ENCODE assay signal across 8 cellular contexts in genomic region chr10:1368772-1369171, GRCh38.
DNase-seq lines count a peak whose midpoint lies in the region; ATAC-seq and TF ChIP-seq lines count a peak whose summit lies in the region.

No MANE protein-coding gene starts in this region.

- no peaks in the 10 kb centered on the region for H3K4me1 ChIP-seq in right cardiac atrium (ENCODE audit: control insufficient read depth, insufficient read depth, low read length)

- H3K27ac ChIP-seq in right cardiac atrium (ENCODE audit: low read length): no peak overlapping the region

- WGBS in right cardiac atrium: 20% methylated on average over 15 of the region's 15 CpGs

- peaks cover 2% of the 10 kb centered on the region for H3K4me1 Mint-ChIP-seq in activated CD8-positive, alpha-beta T cell treated with anti-CD3 and anti-CD28 coated beads for 36 hours (ENCODE audit: low read depth)

- peak; percentile 68 for DNase-seq in Daoy (ENCODE audit: low read depth)
- peak; percentile 68 for DNase-seq in activated CD8-positive, alpha-beta T cell treated with anti-CD3 and anti-CD28 coated beads for 36 hours
- DNase-seq in right cardiac atrium: peak in 1 of 3 donors; percentile 58
- peak; percentile 41 for DNase-seq in stimulated activated CD4-positive, alpha-beta T cell treated with anti-CD3 and anti-CD28 coated beads, Interleukin-4, amount 100 ng/mL, for 24 hours
- no peak for DNase-seq in SKM-1 (lab: John Stamatoyannopoulos, UW; ENCODE audit: unreplicated experiment)

- H3K27me3 ChIP-seq in right cardiac atrium (ENCODE audit: control insufficient read depth, insufficient read depth): no peaks in the 10 kb centered on the region

- no peak overlapping the region for H3K4me3 Mint-ChIP-seq in activated CD8-positive, alpha-beta T cell treated with anti-CD3 and anti-CD28 coated beads for 36 hours

- no peak overlapping the region for H3K27ac Mint-ChIP-seq in activated CD8-positive, alpha-beta T cell treated with anti-CD3 and anti-CD28 coated beads for 36 hours

- peaks cover 28% of the 10 kb centered on the region for H3K27me3 Mint-ChIP-seq in activated CD8-positive, alpha-beta T cell treated with anti-CD3 and anti-CD28 coated beads for 36 hours

- H3K9me3 ChIP-seq in right cardiac atrium (ENCODE audit: control insufficient read depth, low read length): no peaks in the 10 kb centered on the region

- ATAC-seq in HG02885 (IDR thresholded peaks at IDR 0.05; ENCODE audit: poor library complexity, unreplicated experiment) (peak; percentile 97), right cardiac atrium (peak; percentile 64 to 69), GM21526 (IDR thresholded peaks at IDR 0.05; ENCODE audit: low FRiP score, unreplicated experiment) (no peak), GM18873 (IDR thresholded peaks at IDR 0.05; ENCODE audit: low FRiP score, unreplicated experiment) (no peak)
- ATAC-seq in activated CD8-positive, alpha-beta T cell treated with anti-CD3 and anti-CD28 coated beads for 36 hours: peak; percentile 98

- CTCF ChIA-PET in activated CD8-positive, alpha-beta T cell treated with anti-CD3 and anti-CD28 coated beads for 36 hours (lab: Charles Lee): interaction anchor here (0.7 to 3.3 kb wide), 21 partner anchors 9 to 412 kb away, joined by 3 to 15 read pairs (median 3); no protein-coding TSS in a partner anchor

- intact Hi-C loops in activated CD8-positive, alpha-beta T cell treated with anti-CD3 and anti-CD28 coated beads for 36 hours (cut with micrococcal nuclease): loop anchor here (10.0 kb wide), 1 partner anchor 264 kb away; no protein-coding TSS in a partner anchor
- intact Hi-C loops in right cardiac atrium (cut with DNase I): no loop called here

- H3K9me3 Mint-ChIP-seq in activated CD8-positive, alpha-beta T cell treated with anti-CD3 and anti-CD28 coated beads for 36 hours: peaks cover 1% of the 10 kb centered on the region

- no peak overlapping the region for H3K4me3 ChIP-seq in right cardiac atrium (ENCODE audit: low read length)

- TF ChIP-seq CTCF in activated CD8-positive, alpha-beta T cell treated with anti-CD3 and anti-CD28 coated beads for 36 hours (IDR thresholded peaks at IDR 0.05): peak; percentile 60

- no peaks in the 10 kb centered on the region for H3K36me3 Mint-ChIP-seq in activated CD8-positive, alpha-beta T cell treated with anti-CD3 and anti-CD28 coated beads for 36 hours (ENCODE audit: low read depth)

- POLR2A ChIA-PET in activated CD8-positive, alpha-beta T cell treated with anti-CD3 and anti-CD28 coated beads for 36 hours (lab: Charles Lee): no interaction called here

Comparison
In these comparisons a context has a peak if more than half of its experiments do, and no peak if none do; other contexts are left out.
1. ATAC-seq: peak in HG02885 (single experiment), activated CD8-positive, alpha-beta T cell treated with anti-CD3 and anti-CD28 coated beads for 36 hours (single experiment) and right cardiac atrium (2 of 2); none in GM21526 (single experiment) and GM18873 (single experiment).